10 cellular contexts compared by ENCODE assay signal in the genomic region with DNA sequence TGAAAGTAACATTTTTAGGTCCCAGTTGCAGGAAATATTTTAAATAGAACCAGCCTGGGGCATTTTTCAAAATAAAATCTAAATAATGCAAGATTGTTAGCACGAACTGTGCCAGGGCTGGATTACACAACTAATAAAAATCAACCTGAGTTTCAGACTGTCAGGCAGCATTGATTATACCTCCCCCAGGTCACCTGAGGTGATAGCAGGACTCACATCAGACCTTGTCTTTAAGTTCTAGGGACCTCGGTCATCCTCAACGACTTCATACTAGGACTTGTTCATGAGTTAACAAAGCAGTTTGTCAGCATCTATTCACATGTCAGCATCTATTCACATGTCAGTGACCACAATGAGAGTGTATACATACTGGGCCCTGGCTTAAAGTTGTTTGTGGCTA. TPM values are rescaled to one million over a fixed set of nuclear protein-coding genes. Genes with fewer than 3 reads are reported as not detected.
"Had no signal": no experiment of that assay in that cellular context is flagged by ENCODE, and none has a peak within 500 bp of the region (broad histone marks: within the 10 kb centered on the region; RNA-seq: fewer than 3 reads in every experiment).

No MANE protein-coding gene starts in this region.

- H3K9ac ChIP-seq: GM23248 had no signal

- FAIRE-seq: H54, HepG2 had no signal

- H3K4me1 Mint-ChIP-seq: IgD-negative memory B cell had no signal

- H3K27ac ChIP-seq: GM23248, HL-60 had no signal

- DNase-seq: GM23248, GOT3, H9, HCEC 1CT, KBM-7 had no signal

- H3K4me3 ChIP-seq: GM23248 had no signal

- H3K36me3 Mint-ChIP-seq: IgD-negative memory B cell had no signal

- ATAC-seq: HepG2 had no signal

- H3K27ac Mint-ChIP-seq: IgD-negative memory B cell had no signal

- H3K27me3 Mint-ChIP-seq: IgD-negative memory B cell had no signal

- H2AFZ ChIP-seq: GM23248 had no signal

- H3K4me3 Mint-ChIP-seq: H9, IgD-negative memory B cell had no signal

RNA-seq across cellular contexts. Expression of gene TEX13A, which starts 8.7 kb away (rescaled TPM):
- total RNA-seq: GM23248, H9, HepG2, HT1080 had no signal
- polyA plus RNA-seq: GM23248, HepG2, IgD-negative memory B cell had no signal
